In the genomic region with DNA sequence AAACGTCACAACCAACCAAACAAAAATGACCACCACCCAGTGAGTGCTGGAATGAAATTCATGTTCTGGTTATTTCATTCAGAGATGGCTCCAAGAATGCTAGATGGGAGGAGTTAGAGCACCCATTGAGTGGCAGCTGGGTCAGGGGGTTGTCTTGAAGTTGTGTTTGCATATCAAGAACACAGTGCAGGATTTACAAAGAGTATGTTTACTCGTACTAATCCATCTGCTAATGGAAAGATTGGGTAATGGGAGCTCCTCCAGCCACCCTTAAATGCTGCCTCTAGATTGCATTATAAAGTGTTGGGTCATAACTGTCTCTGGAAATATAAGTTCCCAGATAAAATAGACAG, we compare ENCODE assay signal across 1 cellular context.
TF ChIP-seq lines count a peak whose summit lies in the region.

No MANE protein-coding gene starts in this region.

TF ChIP-seq in H1, 55 proteins besides CTCF, POLR2A, EP300 and RAD21:
- TF ChIP-seq SAP30 (IDR thresholded peaks at IDR 0.05; ENCODE audit: insufficient read depth, insufficient replicate concordance, low read length) (no peak), KDM4A (IDR thresholded peaks at IDR 0.05; ENCODE audit: low read depth, low read length, severe bottlenecking) (peak; percentile 5), TAF1 (IDR thresholded peaks at IDR 0.05; ENCODE audit: low read depth, low read length) (no peak)
